In the genomic region with DNA sequence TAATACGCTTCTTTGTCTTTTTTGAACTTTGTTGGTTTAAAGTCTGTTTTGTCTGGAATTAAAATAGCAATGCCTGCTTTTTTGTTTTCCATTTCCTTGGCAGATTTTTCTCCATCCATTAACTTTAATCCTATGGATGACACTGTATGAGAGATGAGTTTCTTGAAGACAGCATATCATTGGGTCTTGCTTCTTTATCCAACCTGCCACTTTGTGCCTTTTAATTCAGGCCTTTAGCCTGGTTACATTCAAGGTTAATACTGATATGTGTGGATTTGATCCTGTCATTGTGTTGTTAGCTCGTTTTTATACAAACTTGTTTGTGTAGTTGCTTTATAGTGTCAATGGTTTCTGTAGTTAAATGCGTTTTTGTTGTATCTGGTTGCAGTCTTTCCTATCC, we compare ENCODE assay signal across 9 cellular contexts.
"Had no signal": no experiment of that assay in that cellular context is flagged by ENCODE, and none has a peak within 500 bp of the region (broad histone marks: within the 10 kb centered on the region; RNA-seq: fewer than 3 reads in every experiment).

No MANE protein-coding gene starts in this region.

- H3K27ac ChIP-seq: HL-60, KMS-11 had no signal

- ATAC-seq: HepG2, K562 had no signal

- H3K4me2 ChIP-seq: KMS-11 had no signal

- DNase-seq: IMR-90, Karpas-422, KBM-7, KG1 had no signal

- FAIRE-seq: HepG2, HTR-8/SVneo, K562 had no signal

- H3K4me3 ChIP-seq: K562 had no signal
